In genomic region chr12:5964913-5965900, GRCh38 we compare ENCODE assay signal across 14 cellular contexts. TPM values are rescaled to one million over a fixed set of nuclear protein-coding genes. Genes with fewer than 3 reads are reported as not detected.
A peak's percentile ranks its signal among the peaks of the same experiment; 100 is the strongest.
DNase-seq lines count a peak whose midpoint lies in the region; ATAC-seq and TF ChIP-seq lines count a peak whose summit lies in the region.
"Had no signal": no experiment of that assay in that cellular context is flagged by ENCODE, and none has a peak within 500 bp of the region (broad histone marks: within the 10 kb centered on the region; RNA-seq: fewer than 3 reads in every experiment).

No MANE protein-coding gene starts in this region.

- H3K9ac ChIP-seq in iPS-15b (ENCODE audit: low read depth, low read length), result no peak overlapping the region
- H3K9ac ChIP-seq: BLaER1 treated with 17β-estradiol and CSF1 and Interleukin-3, amounts not matched to agents 10 nM and 100 nM had no signal

- H3K4me3 Mint-ChIP-seq in WTC11, result peak overlapping the region; percentile 4
- no peak overlapping the region for H3K4me3 Mint-ChIP-seq in stimulated activated memory B cell treated with anti-CD40 and anti-IgM and Interleukin-4, amounts not matched to agents 10 μg/mL and 1 μg/mL and 100 μg/mL, for 72 hours
- H3K4me3 Mint-ChIP-seq in CD4-positive, alpha-beta T cell, result no peak overlapping the region
- H3K4me3 Mint-ChIP-seq: activated CD4-positive, alpha-beta T cell treated with anti-CD3 and anti-CD28 coated beads, Interleukin-2, amount 10 ng/mL, durations not matched to agents 24 days and 14 days had no signal

- no peak overlapping the region for H3K27ac Mint-ChIP-seq in WTC11
- no peak overlapping the region for H3K27ac Mint-ChIP-seq in stimulated activated memory B cell treated with anti-CD40 and anti-IgM and Interleukin-4, amounts not matched to agents 10 μg/mL and 1 μg/mL and 100 μg/mL, for 72 hours
- H3K27ac Mint-ChIP-seq in CD4-positive, alpha-beta T cell, result no peak overlapping the region
- H3K27ac Mint-ChIP-seq: activated CD4-positive, alpha-beta T cell treated with anti-CD3 and anti-CD28 coated beads, Interleukin-2, amount 10 ng/mL, durations not matched to agents 24 days and 14 days had no signal

- H3K36me3 ChIP-seq in H7 (replicated peaks; ENCODE audit: control insufficient read depth, insufficient read depth, low read length) (no peaks in the 10 kb centered on the region), iPS-15b (ENCODE audit: control insufficient read depth, insufficient read depth, low read length) (no peaks in the 10 kb centered on the region)
- H3K36me3 ChIP-seq: BLaER1 treated with 17β-estradiol and CSF1 and Interleukin-3, amounts not matched to agents 10 nM and 100 nM; ovary had no signal

- no peaks in the 10 kb centered on the region for H3K36me3 Mint-ChIP-seq in WTC11
- H3K36me3 Mint-ChIP-seq in stimulated activated memory B cell treated with anti-CD40 and anti-IgM and Interleukin-4, amounts not matched to agents 10 μg/mL and 1 μg/mL and 100 μg/mL, for 72 hours, result no peaks in the 10 kb centered on the region
- H3K36me3 Mint-ChIP-seq in CD4-positive, alpha-beta T cell (ENCODE audit: low read depth), result no peaks in the 10 kb centered on the region

- peaks cover 3% of the 10 kb centered on the region; the same call in 1 of the 2 replicates for H3K27me3 Mint-ChIP-seq in WTC11 (ENCODE audit: low read depth)
- H3K27me3 Mint-ChIP-seq in stimulated activated memory B cell treated with anti-CD40 and anti-IgM and Interleukin-4, amounts not matched to agents 10 μg/mL and 1 μg/mL and 100 μg/mL, for 72 hours, result peaks cover 31% of the 10 kb centered on the region
- H3K27me3 Mint-ChIP-seq in CD4-positive, alpha-beta T cell, result no peaks in the 10 kb centered on the region

- H3K4me3 ChIP-seq in H7 (ENCODE audit: insufficient read depth, low read depth, low read length), result no peak overlapping the region
- H3K4me3 ChIP-seq in iPS-15b (ENCODE audit: low read depth, low read length), result peak overlapping the region; percentile 5
- H3K4me3 ChIP-seq: BLaER1 treated with 17β-estradiol and CSF1 and Interleukin-3, amounts not matched to agents 10 nM and 100 nM; lower lobe of right lung; ovary had no signal

- DNase-seq in H7, result peak; percentile 66
- DNase-seq in WTC11 (ENCODE audit: low spot score), result no peak
- DNase-seq in renal cortical epithelial cell (ENCODE audit: low read depth), result peak; percentile 6
- DNase-seq in caudate nucleus (lab: John Stamatoyannopoulos, UW), result no peak
- no peak for DNase-seq in CD4-positive, alpha-beta T cell
- DNase-seq in stimulated activated naive CD4-positive, alpha-beta T cell (lab: John Stamatoyannopoulos, UW), result no peak
- DNase-seq: NCI-H187 treated with DMSO at 0.1 percent for 48 hours, ovary had no signal

- CTCF ChIA-PET in WTC11 (lab: Charles Lee), result interaction anchor here (1.0 to 5.3 kb wide), 11 partner anchors 9 to 316 kb away, joined by 3 to 46 read pairs (median 6); partner anchors contain the start of gene ANO2
- CTCF ChIA-PET in CD4-positive, alpha-beta T cell (lab: Charles Lee), result interaction anchor here (1.3 kb wide), 1 partner anchor 8 kb away, joined by 4 read pairs; no protein-coding TSS in a partner anchor

- H3K9me3 ChIP-seq in iPS-15b (ENCODE audit: control insufficient read depth, insufficient read depth, low read length), result no peaks in the 10 kb centered on the region
- H3K9me3 ChIP-seq in CD4-positive, alpha-beta T cell (ENCODE audit: control insufficient read depth, low read length), result no peaks in the 10 kb centered on the region
- H3K9me3 ChIP-seq: BLaER1 treated with 17β-estradiol and CSF1 and Interleukin-3, amounts not matched to agents 10 nM and 100 nM; lower lobe of right lung; ovary had no signal

- no peak for TF ChIP-seq CTCF in WTC11 (IDR thresholded peaks at IDR 0.05)
- no peak for TF ChIP-seq CTCF in CD4-positive, alpha-beta T cell (IDR thresholded peaks at IDR 0.05)

- no peak overlapping the region for H3K27ac ChIP-seq in caudate nucleus (ENCODE audit: low read depth, low read length)
- H3K27ac ChIP-seq in CD4-positive, alpha-beta T cell (ENCODE audit: low read depth, low read length), result no peak overlapping the region
- H3K27ac ChIP-seq: BLaER1 treated with 17β-estradiol and CSF1 and Interleukin-3, amounts not matched to agents 10 nM and 100 nM; lower lobe of right lung; ovary; RWPE1 had no signal

- H3K4me1 Mint-ChIP-seq in WTC11, result peaks cover 41% of the 10 kb centered on the region
- no peaks in the 10 kb centered on the region for H3K4me1 Mint-ChIP-seq in stimulated activated memory B cell treated with anti-CD40 and anti-IgM and Interleukin-4, amounts not matched to agents 10 μg/mL and 1 μg/mL and 100 μg/mL, for 72 hours
- no peaks in the 10 kb centered on the region for H3K4me1 Mint-ChIP-seq in CD4-positive, alpha-beta T cell (ENCODE audit: low read depth)
- H3K4me1 Mint-ChIP-seq: activated CD4-positive, alpha-beta T cell treated with anti-CD3 and anti-CD28 coated beads, Interleukin-2, amount 10 ng/mL, durations not matched to agents 24 days and 14 days had no signal

- peaks cover 16% of the 10 kb centered on the region for H3K4me1 ChIP-seq in iPS-15b (ENCODE audit: control insufficient read depth, insufficient read depth, low read length)
- H3K4me1 ChIP-seq: lower lobe of right lung had no signal

- no peaks in the 10 kb centered on the region for H3K9me3 Mint-ChIP-seq in WTC11
- H3K9me3 Mint-ChIP-seq in stimulated activated memory B cell treated with anti-CD40 and anti-IgM and Interleukin-4, amounts not matched to agents 10 μg/mL and 1 μg/mL and 100 μg/mL, for 72 hours, result no peaks in the 10 kb centered on the region
- no peaks in the 10 kb centered on the region for H3K9me3 Mint-ChIP-seq in CD4-positive, alpha-beta T cell
- H3K9me3 Mint-ChIP-seq: activated CD4-positive, alpha-beta T cell treated with anti-CD3 and anti-CD28 coated beads, Interleukin-2, amount 10 ng/mL, durations not matched to agents 24 days and 14 days had no signal

- peak; percentile 74 for ATAC-seq in WTC11
- ATAC-seq in stimulated activated memory B cell treated with anti-CD40 and anti-IgM and Interleukin-4, amounts not matched to agents 10 μg/mL and 1 μg/mL and 100 μg/mL, for 72 hours, result no peak
- ATAC-seq in CD4-positive, alpha-beta T cell (ENCODE audit: poor library complexity), result no peak

- POLR2A ChIA-PET in WTC11 (lab: Charles Lee), result interaction anchor here (0.6 kb wide), 1 partner anchor 110 kb away, joined by 4 read pairs; no protein-coding TSS in a partner anchor
- POLR2A ChIA-PET in CD4-positive, alpha-beta T cell (lab: Charles Lee), result no interaction called here

- H3K27me3 ChIP-seq in H7 (ENCODE audit: control insufficient read depth, insufficient read depth, low read length) (peaks cover 2% of the 10 kb centered on the region; the same call in 1 of the 2 replicates), iPS-15b (ENCODE audit: control insufficient read depth, insufficient read depth, low read length) (peaks cover 7% of the 10 kb centered on the region)
- H3K27me3 ChIP-seq in CD4-positive, alpha-beta T cell (ENCODE audit: control insufficient read depth, insufficient read depth, low read length), result no peaks in the 10 kb centered on the region
- H3K27me3 ChIP-seq: BLaER1 treated with 17β-estradiol and CSF1 and Interleukin-3, amounts not matched to agents 10 nM and 100 nM; ovary had no signal

- intact Hi-C loops in CD4-positive, alpha-beta T cell (cut with DNase I, micrococcal nuclease), result loop anchor here in 1 of 2 experiments (5.0 kb wide), 1 partner anchor 77 kb away; no protein-coding TSS in a partner anchor

TF ChIP-seq in WTC11, 78 proteins besides CTCF, POLR2A, EP300 and RAD21:
- TF ChIP-seq TEAD1 (CRISPR knock-in tag; IDR thresholded peaks at IDR 0.05), result 0 out of 2 replicates have a peak, but pooled peaks have one; percentile 45
- TF ChIP-seq ETV6 (CRISPR knock-in tag; IDR thresholded peaks at IDR 0.05), result peak; percentile 95
- TF ChIP-seq ZBTB43 (CRISPR knock-in tag; IDR thresholded peaks at IDR 0.05), result 0 out of 2 replicates have a peak, but pooled peaks have one; percentile 49
- TF ChIP-seq GRHL2 (CRISPR knock-in tag; IDR thresholded peaks at IDR 0.05; ENCODE audit: insufficient replicate concordance, severe bottlenecking), result no peak

RNA-seq across cellular contexts. Expression of gene ANO2, which starts 20.1 kb away (rescaled TPM):
- 0.76 and 2.1 TPM in 2 replicates for total RNA-seq in H7 (2014; rRNA removed; shearing (Covaris generic))
- total RNA-seq in WTC11 (2021) (2.8 to 4.0 TPM (median 3.1 TPM) in 3 replicates), renal cortical epithelial cell (2.4 and 4.5 TPM in 2 replicates)
- not detected for total RNA-seq in CD4-positive, alpha-beta T cell
- total RNA-seq: activated CD4-positive, alpha-beta T cell treated with anti-CD3 and anti-CD28 coated beads, Interleukin-2, amount 10 ng/mL, durations not matched to agents 24 days and 14 days had no signal

Comparison
In these comparisons a context has a peak if more than half of its experiments do, and no peak if none do; other contexts are left out.
1. DNase-seq: peak in H7 (single experiment) and renal cortical epithelial cell (single experiment); none in WTC11 (single experiment), caudate nucleus (0 of 61), CD4-positive, alpha-beta T cell (0 of 10) and stimulated activated naive CD4-positive, alpha-beta T cell (0 of 6).